ENCODE assay signal across 1 cellular context in genomic region chr3:52456800-52457183, GRCh38.
TF ChIP-seq lines count a peak whose summit lies in the region.

No MANE protein-coding gene starts in this region.

TF ChIP-seq in IMR-90, 13 proteins besides CTCF, POLR2A, EP300 and RAD21 (continued from another document):
- TF ChIP-seq, protein P1, sequence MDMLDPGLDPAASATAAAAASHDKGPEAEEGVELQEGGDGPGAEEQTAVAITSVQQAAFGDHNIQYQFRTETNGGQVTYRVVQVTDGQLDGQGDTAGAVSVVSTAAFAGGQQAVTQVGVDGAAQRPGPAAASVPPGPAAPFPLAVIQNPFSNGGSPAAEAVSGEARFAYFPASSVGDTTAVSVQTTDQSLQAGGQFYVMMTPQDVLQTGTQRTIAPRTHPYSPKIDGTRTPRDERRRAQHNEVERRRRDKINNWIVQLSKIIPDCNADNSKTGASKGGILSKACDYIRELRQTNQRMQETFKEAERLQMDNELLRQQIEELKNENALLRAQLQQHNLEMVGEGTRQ (IDR thresholded peaks at IDR 0.05; ENCODE audit: low read depth, low read length): no peak
- TF ChIP-seq SMC3 (IDR thresholded peaks at IDR 0.05; ENCODE audit: low read depth, low read length): no peak
- TF ChIP-seq NFE2L2 (IDR thresholded peaks at IDR 0.05; ENCODE audit: low read depth, low read length): no peak
- no peak for TF ChIP-seq MXI1 (IDR thresholded peaks at IDR 0.05; ENCODE audit: borderline replicate concordance, low read depth, low read length)
- TF ChIP-seq MAZ (IDR thresholded peaks at IDR 0.05; ENCODE audit: borderline replicate concordance, low read depth, low read length): no peak
- TF ChIP-seq BHLHE40 (IDR thresholded peaks at IDR 0.05; ENCODE audit: low read depth, low read length): no peak
- no peak for TF ChIP-seq RFX5 (IDR thresholded peaks at IDR 0.05; ENCODE audit: low read depth, low read length)
- TF ChIP-seq CHD1 (IDR thresholded peaks at IDR 0.05; ENCODE audit: low read depth, low read length): no peak
- no peak for TF ChIP-seq RCOR1 (IDR thresholded peaks at IDR 0.05; ENCODE audit: insufficient replicate concordance, low read length)
- no peak for TF ChIP-seq CEBPB (IDR thresholded peaks at IDR 0.05; ENCODE audit: low read depth, low read length)
TF ChIP-seq in IMR-90: peak in this region for 0.
